ENCODE assay signal across 1 cellular context in the genomic region with DNA sequence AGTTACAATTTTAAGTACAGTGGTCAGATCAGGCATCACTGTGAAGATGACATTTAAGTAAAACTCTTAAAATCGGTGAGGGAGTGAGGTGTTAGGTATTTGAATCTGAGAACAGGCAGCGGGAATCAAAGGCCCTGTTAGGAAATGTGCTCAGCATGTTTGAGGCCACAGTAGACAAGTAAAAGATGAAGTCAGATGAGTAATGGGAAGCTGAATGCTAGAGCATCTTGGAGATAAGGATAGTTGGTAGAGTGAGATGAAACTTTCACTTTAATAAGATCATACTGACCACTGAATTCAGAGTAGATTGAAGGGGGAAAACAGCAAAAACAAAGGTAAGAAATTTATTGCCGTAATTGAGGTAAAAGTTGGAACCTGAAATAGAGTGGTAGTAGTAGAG.
TF ChIP-seq lines count a peak whose summit lies in the region.

No MANE protein-coding gene starts in this region.

TF ChIP-seq in HCT116, 20 proteins besides CTCF, POLR2A, EP300 and RAD21 (continued from another document):
- no peak for TF ChIP-seq REST (IDR thresholded peaks at IDR 0.05; ENCODE audit: low read depth)
- TF ChIP-seq YY1 (IDR thresholded peaks at IDR 0.05; ENCODE audit: extremely low read depth, insufficient replicate concordance, low read depth, low read length) = no peak
- TF ChIP-seq MAX (IDR thresholded peaks at IDR 0.05) = no peak
- TF ChIP-seq CEBPB (IDR thresholded peaks at IDR 0.05; ENCODE audit: low read depth) = no peak
- TF ChIP-seq EGR1 (IDR thresholded peaks at IDR 0.05; ENCODE audit: low read depth) = no peak
- TF ChIP-seq, protein P1, sequence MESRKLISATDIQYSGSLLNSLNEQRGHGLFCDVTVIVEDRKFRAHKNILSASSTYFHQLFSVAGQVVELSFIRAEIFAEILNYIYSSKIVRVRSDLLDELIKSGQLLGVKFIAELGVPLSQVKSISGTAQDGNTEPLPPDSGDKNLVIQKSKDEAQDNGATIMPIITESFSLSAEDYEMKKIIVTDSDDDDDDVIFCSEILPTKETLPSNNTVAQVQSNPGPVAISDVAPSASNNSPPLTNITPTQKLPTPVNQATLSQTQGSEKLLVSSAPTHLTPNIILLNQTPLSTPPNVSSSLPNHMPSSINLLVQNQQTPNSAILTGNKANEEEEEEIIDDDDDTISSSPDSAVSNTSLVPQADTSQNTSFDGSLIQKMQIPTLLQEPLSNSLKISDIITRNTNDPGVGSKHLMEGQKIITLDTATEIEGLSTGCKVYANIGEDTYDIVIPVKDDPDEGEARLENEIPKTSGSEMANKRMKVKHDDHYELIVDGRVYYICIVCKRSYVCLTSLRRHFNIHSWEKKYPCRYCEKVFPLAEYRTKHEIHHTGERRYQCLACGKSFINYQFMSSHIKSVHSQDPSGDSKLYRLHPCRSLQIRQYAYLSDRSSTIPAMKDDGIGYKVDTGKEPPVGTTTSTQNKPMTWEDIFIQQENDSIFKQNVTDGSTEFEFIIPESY (IDR thresholded peaks at IDR 0.05; ENCODE audit: extremely low read depth, insufficient replicate concordance, low read length) = no peak
- no peak for TF ChIP-seq ZNF274 (IDR thresholded peaks at IDR 0.05; ENCODE audit: low read depth, low read length)
- TF ChIP-seq CBX3 (IDR thresholded peaks at IDR 0.05; ENCODE audit: low read depth) = no peak
- no peak for TF ChIP-seq EZH2phosphoT487 (IDR thresholded peaks at IDR 0.05; ENCODE audit: borderline replicate concordance)
- no peak for TF ChIP-seq SP1 (IDR thresholded peaks at IDR 0.05; ENCODE audit: low read depth)
- TF ChIP-seq FOSL1 (IDR thresholded peaks at IDR 0.05; ENCODE audit: low read depth) = no peak
- no peak for TF ChIP-seq EZH2 (IDR thresholded peaks at IDR 0.05)
- no peak for TF ChIP-seq ELF1 (IDR thresholded peaks at IDR 0.05; ENCODE audit: borderline replicate concordance, low read depth)
- no peak for TF ChIP-seq TCF7L2 (IDR thresholded peaks at IDR 0.05; ENCODE audit: borderline replicate concordance, extremely low read depth, insufficient read depth, insufficient read length)
- TF ChIP-seq SRF (IDR thresholded peaks at IDR 0.05; ENCODE audit: low read depth) = no peak
